19 cellular contexts compared by ENCODE assay signal in genomic region chr3:24451461-24452099, GRCh38. TPM values are rescaled to one million over a fixed set of nuclear protein-coding genes. Genes with fewer than 3 reads are reported as not detected.
DNase-seq lines count a peak whose midpoint lies in the region; FAIRE-seq and TF ChIP-seq lines count a peak whose summit lies in the region.
"Had no signal": no experiment of that assay in that cellular context is flagged by ENCODE, and none has a peak within 500 bp of the region (broad histone marks: within the 10 kb centered on the region; RNA-seq: fewer than 3 reads in every experiment).

No MANE protein-coding gene starts in this region.

- H3K9me3 ChIP-seq in adrenal gland (replicated peaks in 1 of 3) (no peaks in the 10 kb centered on the region), small intestine (ENCODE audit: control insufficient read depth, low read depth) (no peaks in the 10 kb centered on the region)
- H3K9me3 ChIP-seq: esophagus squamous epithelium, heart right ventricle, neutrophil, testis had no signal

- 75 to 79% (median 77%) methylated on average over 7 of the region's 7 CpGs for WGBS in adrenal gland, 4 donors
- WGBS in small intestine, 3 donors, result 15 to 63% (median 39%) methylated on average over 7 of the region's 7 CpGs

- no peak overlapping the region for H3K4me3 ChIP-seq in adrenal gland
- peak overlapping the region in 1 of 2 donors; percentile 17 for H3K4me3 ChIP-seq in small intestine (ENCODE audit: low read depth in 1 of 2, low read length in 2 of 2)
- H3K4me3 ChIP-seq: dorsolateral prefrontal cortex, esophagus squamous epithelium, GM12878, testis had no signal

- H3K27me3 ChIP-seq in adrenal gland (no peaks in the 10 kb centered on the region), small intestine (ENCODE audit: control insufficient read depth in 2 of 2, insufficient read depth in 2 of 2, low read length in 2 of 2) (no peaks in the 10 kb centered on the region)
- H3K27me3 ChIP-seq: dorsolateral prefrontal cortex, esophagus squamous epithelium, heart right ventricle, neutrophil, testis had no signal

- H3K36me3 ChIP-seq in adrenal gland (replicated peaks in 1 of 2), result no peaks in the 10 kb centered on the region
- no peaks in the 10 kb centered on the region for H3K36me3 ChIP-seq in small intestine (ENCODE audit: control insufficient read depth in 2 of 2, insufficient read depth in 2 of 2, low read length in 2 of 2)
- H3K36me3 ChIP-seq: esophagus squamous epithelium, heart right ventricle, neutrophil, WERI-Rb-1 had no signal

- DNase-seq in LoVo (ENCODE audit: low spot score) (peak; percentile 66), adrenal gland (peak in 3 of 7 donors; percentile 20 to 45 (median 43)), left kidney (ENCODE audit: low read depth, low spot score) (peak; percentile 12), small intestine (peak; percentile 98), NCI-H1105 (lab: John Stamatoyannopoulos, UW) (no peak), kidney glomerular epithelial cell (lab: John Stamatoyannopoulos, UW) (no peak), NCI-H128 (lab: John Stamatoyannopoulos, UW; ENCODE audit: unreplicated experiment) (no peak)
- DNase-seq: activated naive CD8-positive, alpha-beta T cell treated with anti-CD3 and anti-CD28 coated beads, Interleukin-2, amount 10 ng/mL, durations not matched to agents 7 days and 5 days; dorsolateral prefrontal cortex; esophagus squamous epithelium; heart right ventricle; islet precursor cell; stimulated activated CD4-positive, alpha-beta T cell treated with anti-CD3 and anti-CD28 coated beads, Interleukin-4, amount 100 ng/mL, for 24 hours; T-helper 1 cell; testis; WERI-Rb-1 had no signal

- FAIRE-seq in small intestine (lab: Jason Lieb, UNC), result no peak
- FAIRE-seq: G401.6, GM12878 had no signal

- peaks cover 22 to 44% of the 10 kb centered on the region in 2 donors for H3K4me1 ChIP-seq in adrenal gland (replicated peaks in 1 of 2)
- peaks cover 3 to 5% of the 10 kb centered on the region in 2 donors for H3K4me1 ChIP-seq in small intestine (ENCODE audit: control insufficient read depth in 2 of 2, insufficient read depth in 1 of 2, low read depth in 1 of 2, low read length in 1 of 2)
- H3K4me1 ChIP-seq: testis had no signal

- TF ChIP-seq CTCF in adrenal gland (IDR thresholded peaks at IDR 0.05), result no peak

- H3K27ac ChIP-seq in adrenal gland (peak overlapping the region in 3 of 5 donors; percentile 9 to 53 (median 44)), small intestine (ENCODE audit: low read depth in 1 of 2, low read length in 1 of 2) (peak overlapping the region; percentile 19 to 37)
- H3K27ac ChIP-seq: dorsolateral prefrontal cortex, esophagus squamous epithelium, heart right ventricle, neutrophil, testis, WERI-Rb-1 had no signal

- intact Hi-C loops in adrenal gland (cut with DNase I), result no loop called here

- TF ChIP-seq POLR2A in adrenal gland (IDR thresholded peaks at IDR 0.05), result no peak

RNA-seq across cellular contexts. Expression of gene THRB, which starts 43.1 kb away (rescaled TPM):
- total RNA-seq in adrenal gland, result 10 to 100 TPM in 6 of 8 donors, 1 to 10 TPM in 2; 9.4 to 30.7 (median 19.0) TPM
- polyA plus RNA-seq in adrenal gland, result 1 to 10 TPM; 3.0 to 8.9 (median 4.8) TPM
- 1 to 10 TPM; 3.2 to 5.4 (median 3.3) TPM for polyA plus RNA-seq in small intestine
- total RNA-seq: activated naive CD8-positive, alpha-beta T cell treated with anti-CD3 and anti-CD28 coated beads, Interleukin-2, amount 10 ng/mL, durations not matched to agents 7 days and 5 days had no signal
- polyA plus RNA-seq: GM12878 had no signal

Comparison
In these comparisons a context has a peak if more than half of its experiments do, and no peak if none do; other contexts are left out.
1. DNase-seq: peak in LoVo (single experiment), left kidney (single experiment) and small intestine (single experiment); none in NCI-H1105 (single experiment), kidney glomerular epithelial cell (single experiment) and NCI-H128 (single experiment).